ENCODE assay signal across 2 cellular contexts in the genomic region with DNA sequence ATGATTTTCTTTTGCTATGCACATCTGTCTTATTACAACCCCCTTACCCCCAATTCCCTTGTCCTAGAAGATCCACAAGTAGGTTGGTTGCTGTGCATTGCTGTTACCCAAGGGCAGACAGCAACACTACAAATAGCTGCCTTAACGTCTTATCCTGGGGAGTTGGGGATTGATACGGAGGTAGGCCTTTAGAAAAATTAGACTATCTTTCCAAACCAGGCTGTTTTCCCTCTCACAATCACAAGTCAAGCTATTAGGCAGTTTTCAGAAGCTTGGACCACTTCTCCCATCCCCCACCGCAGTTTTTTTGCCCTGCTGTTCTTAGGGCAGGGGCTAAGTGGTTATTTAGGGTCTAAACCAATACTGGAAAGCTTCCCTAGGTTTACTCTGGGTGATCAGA.
TF ChIP-seq lines count a peak whose summit lies in the region.

No MANE protein-coding gene starts in this region.

TF ChIP-seq in HepG2, 621 proteins besides CTCF, POLR2A, EP300 and RAD21 (continues in another document):
- TF ChIP-seq, protein P1, sequence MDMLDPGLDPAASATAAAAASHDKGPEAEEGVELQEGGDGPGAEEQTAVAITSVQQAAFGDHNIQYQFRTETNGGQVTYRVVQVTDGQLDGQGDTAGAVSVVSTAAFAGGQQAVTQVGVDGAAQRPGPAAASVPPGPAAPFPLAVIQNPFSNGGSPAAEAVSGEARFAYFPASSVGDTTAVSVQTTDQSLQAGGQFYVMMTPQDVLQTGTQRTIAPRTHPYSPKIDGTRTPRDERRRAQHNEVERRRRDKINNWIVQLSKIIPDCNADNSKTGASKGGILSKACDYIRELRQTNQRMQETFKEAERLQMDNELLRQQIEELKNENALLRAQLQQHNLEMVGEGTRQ (IDR thresholded peaks at IDR 0.05; ENCODE audit: low read depth, low read length): no peak
- TF ChIP-seq, protein P1 (CRISPR knock-in tag; IDR thresholded peaks at IDR 0.05; ENCODE audit: borderline replicate concordance): no peak
- TF ChIP-seq PPARG (CRISPR knock-in tag; conservative IDR thresholded peaks at IDR 0.05) (no peak), EED (CRISPR knock-in tag; IDR thresholded peaks at IDR 0.05) (no peak), MED8 (CRISPR knock-in tag; IDR thresholded peaks at IDR 0.05; ENCODE audit: insufficient replicate concordance) (no peak), YEATS2 (CRISPR knock-in tag; IDR thresholded peaks at IDR 0.05; ENCODE audit: borderline replicate concordance) (no peak), NFYC (CRISPR knock-in tag; IDR thresholded peaks at IDR 0.05) (no peak)
- TF ChIP-seq, protein P2, sequence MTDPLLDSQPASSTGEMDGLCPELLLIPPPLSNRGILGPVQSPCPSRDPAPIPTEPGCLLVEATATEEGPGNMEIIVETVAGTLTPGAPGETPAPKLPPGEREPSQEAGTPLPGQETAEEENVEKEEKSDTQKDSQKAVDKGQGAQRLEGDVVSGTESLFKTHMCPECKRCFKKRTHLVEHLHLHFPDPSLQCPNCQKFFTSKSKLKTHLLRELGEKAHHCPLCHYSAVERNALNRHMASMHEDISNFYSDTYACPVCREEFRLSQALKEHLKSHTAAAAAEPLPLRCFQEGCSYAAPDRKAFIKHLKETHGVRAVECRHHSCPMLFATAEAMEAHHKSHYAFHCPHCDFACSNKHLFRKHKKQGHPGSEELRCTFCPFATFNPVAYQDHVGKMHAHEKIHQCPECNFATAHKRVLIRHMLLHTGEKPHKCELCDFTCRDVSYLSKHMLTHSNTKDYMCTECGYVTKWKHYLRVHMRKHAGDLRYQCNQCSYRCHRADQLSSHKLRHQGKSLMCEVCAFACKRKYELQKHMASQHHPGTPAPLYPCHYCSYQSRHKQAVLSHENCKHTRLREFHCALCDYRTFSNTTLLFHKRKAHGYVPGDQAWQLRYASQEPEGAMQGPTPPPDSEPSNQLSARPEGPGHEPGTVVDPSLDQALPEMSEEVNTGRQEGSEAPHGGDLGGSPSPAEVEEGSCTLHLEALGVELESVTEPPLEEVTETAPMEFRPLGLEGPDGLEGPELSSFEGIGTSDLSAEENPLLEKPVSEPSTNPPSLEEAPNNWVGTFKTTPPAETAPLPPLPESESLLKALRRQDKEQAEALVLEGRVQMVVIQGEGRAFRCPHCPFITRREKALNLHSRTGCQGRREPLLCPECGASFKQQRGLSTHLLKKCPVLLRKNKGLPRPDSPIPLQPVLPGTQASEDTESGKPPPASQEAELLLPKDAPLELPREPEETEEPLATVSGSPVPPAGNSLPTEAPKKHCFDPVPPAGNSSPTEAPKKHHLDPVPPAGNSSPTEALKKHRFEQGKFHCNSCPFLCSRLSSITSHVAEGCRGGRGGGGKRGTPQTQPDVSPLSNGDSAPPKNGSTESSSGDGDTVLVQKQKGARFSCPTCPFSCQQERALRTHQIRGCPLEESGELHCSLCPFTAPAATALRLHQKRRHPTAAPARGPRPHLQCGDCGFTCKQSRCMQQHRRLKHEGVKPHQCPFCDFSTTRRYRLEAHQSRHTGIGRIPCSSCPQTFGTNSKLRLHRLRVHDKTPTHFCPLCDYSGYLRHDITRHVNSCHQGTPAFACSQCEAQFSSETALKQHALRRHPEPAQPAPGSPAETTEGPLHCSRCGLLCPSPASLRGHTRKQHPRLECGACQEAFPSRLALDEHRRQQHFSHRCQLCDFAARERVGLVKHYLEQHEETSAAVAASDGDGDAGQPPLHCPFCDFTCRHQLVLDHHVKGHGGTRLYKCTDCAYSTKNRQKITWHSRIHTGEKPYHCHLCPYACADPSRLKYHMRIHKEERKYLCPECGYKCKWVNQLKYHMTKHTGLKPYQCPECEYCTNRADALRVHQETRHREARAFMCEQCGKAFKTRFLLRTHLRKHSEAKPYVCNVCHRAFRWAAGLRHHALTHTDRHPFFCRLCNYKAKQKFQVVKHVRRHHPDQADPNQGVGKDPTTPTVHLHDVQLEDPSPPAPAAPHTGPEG (CRISPR knock-in tag; IDR thresholded peaks at IDR 0.05): no peak
- TF ChIP-seq, protein P3, sequence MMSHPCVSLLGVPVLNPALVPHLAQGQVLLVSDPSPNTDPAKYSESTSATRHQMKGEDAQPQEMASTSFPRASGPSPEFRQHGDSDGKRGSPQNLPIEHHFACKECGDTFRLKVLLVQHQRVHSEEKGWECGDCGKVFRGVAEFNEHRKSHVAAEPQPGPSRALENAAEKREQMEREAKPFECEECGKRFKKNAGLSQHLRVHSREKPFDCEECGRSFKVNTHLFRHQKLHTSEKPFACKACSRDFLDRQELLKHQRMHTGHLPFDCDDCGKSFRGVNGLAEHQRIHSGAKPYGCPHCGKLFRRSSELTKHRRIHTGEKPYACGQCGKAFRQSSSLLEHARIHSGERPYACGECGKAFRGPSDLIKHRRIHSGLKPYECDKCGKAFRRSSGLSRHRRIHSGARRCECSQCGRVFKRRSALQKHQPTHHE (CRISPR knock-in tag; IDR thresholded peaks at IDR 0.05; ENCODE audit: borderline replicate concordance): no peak
- TF ChIP-seq, protein P4, sequence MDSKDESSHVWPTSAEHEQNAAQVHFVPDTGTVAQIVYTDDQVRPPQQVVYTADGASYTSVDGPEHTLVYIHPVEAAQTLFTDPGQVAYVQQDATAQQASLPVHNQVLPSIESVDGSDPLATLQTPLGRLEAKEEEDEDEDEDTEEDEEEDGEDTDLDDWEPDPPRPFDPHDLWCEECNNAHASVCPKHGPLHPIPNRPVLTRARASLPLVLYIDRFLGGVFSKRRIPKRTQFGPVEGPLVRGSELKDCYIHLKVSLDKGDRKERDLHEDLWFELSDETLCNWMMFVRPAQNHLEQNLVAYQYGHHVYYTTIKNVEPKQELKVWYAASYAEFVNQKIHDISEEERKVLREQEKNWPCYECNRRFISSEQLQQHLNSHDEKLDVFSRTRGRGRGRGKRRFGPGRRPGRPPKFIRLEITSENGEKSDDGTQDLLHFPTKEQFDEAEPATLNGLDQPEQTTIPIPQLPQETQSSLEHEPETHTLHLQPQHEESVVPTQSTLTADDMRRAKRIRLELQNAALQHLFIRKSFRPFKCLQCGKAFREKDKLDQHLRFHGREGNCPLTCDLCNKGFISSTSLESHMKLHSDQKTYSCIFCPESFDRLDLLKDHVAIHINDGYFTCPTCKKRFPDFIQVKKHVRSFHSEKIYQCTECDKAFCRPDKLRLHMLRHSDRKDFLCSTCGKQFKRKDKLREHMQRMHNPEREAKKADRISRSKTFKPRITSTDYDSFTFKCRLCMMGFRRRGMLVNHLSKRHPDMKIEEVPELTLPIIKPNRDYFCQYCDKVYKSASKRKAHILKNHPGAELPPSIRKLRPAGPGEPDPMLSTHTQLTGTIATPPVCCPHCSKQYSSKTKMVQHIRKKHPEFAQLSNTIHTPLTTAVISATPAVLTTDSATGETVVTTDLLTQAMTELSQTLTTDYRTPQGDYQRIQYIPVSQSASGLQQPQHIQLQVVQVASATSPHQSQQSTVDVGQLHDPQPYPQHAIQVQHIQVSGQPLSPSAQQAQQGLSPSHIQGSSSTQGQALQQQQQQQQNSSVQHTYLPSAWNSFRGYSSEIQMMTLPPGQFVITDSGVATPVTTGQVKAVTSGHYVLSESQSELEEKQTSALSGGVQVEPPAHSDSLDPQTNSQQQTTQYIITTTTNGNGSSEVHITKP (CRISPR knock-in tag; IDR thresholded peaks at IDR 0.05; ENCODE audit: low read depth): no peak

TF ChIP-seq in HEK293T, 16 proteins besides CTCF, POLR2A, EP300 and RAD21:
- no peak for TF ChIP-seq HDGF (IDR thresholded peaks at IDR 0.05; ENCODE audit: borderline replicate concordance)
- TF ChIP-seq, protein P5, sequence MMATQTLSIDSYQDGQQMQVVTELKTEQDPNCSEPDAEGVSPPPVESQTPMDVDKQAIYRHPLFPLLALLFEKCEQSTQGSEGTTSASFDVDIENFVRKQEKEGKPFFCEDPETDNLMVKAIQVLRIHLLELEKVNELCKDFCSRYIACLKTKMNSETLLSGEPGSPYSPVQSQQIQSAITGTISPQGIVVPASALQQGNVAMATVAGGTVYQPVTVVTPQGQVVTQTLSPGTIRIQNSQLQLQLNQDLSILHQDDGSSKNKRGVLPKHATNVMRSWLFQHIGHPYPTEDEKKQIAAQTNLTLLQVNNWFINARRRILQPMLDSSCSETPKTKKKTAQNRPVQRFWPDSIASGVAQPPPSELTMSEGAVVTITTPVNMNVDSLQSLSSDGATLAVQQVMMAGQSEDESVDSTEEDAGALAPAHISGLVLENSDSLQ (IDR thresholded peaks at IDR 0.05): no peak
- no peak for TF ChIP-seq L3MBTL2 (conservative IDR thresholded peaks at IDR 0.05)
- no peak for TF ChIP-seq FOXM1 (IDR thresholded peaks at IDR 0.05; ENCODE audit: borderline replicate concordance)
- TF ChIP-seq SP1 (IDR thresholded peaks at IDR 0.05): no peak
- TF ChIP-seq BHLHE40 (IDR thresholded peaks at IDR 0.05; ENCODE audit: borderline replicate concordance): no peak
- TF ChIP-seq LEF1 (IDR thresholded peaks at IDR 0.05; ENCODE audit: borderline replicate concordance): no peak
- TF ChIP-seq TARDBP (IDR thresholded peaks at IDR 0.05): no peak
- no peak for TF ChIP-seq ELF4 (IDR thresholded peaks at IDR 0.05)
TF ChIP-seq in HEK293T: peak in this region for 0.
